8 cellular contexts compared by ENCODE assay signal in the genomic region with DNA sequence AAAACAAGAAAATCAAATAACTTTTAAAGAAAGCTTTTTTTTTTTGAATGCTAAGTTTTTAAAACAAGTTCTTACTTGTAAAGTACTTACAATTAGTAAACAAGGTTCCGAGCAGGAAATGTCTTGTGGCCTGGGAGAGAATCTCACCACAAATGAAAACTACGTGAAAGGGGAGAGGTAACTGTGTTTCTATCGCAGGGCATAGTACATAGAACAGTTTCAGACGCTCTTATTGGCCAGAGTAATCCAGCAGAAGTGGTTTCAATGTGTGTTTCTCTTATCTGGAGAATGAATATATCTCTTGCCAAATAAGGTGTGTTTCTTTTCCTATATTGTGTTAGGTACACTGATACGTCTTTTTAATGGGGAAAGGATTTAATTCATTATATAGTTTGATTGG. TPM values are rescaled to one million over a fixed set of nuclear protein-coding genes. Genes with fewer than 3 reads are reported as not detected.
DNase-seq lines count a peak whose midpoint lies in the region; ATAC-seq, FAIRE-seq and TF ChIP-seq lines count a peak whose summit lies in the region.

TSS of gene PLAC8 (minus strand) at position 154 of the 400 bp plus-strand sequence. CDS start 6,808 bp downstream, outside the sequence.

- H3K14ac ChIP-seq in H1 (ENCODE audit: insufficient read length): no peak within 1 kb of the TSS

- peaks cover 2% of the 10 kb centered on the region; the same call in 1 of the 2 replicates for H3K23me2 ChIP-seq in H1 (ENCODE audit: low read depth, low read length)

- no peak within 1 kb of the TSS for H3K4ac ChIP-seq in H1 (replicated peaks; ENCODE audit: insufficient read length, low read depth, low read length)

- no peak within 1 kb of the TSS for H2BK15ac ChIP-seq in H1 (ENCODE audit: low read length)

- H3K4me1 ChIP-seq in H1 (replicated peaks in 1 of 4; ENCODE audit: control insufficient read depth in 3 of 4, insufficient read depth in 4 of 4, low read length in 3 of 4) (peaks cover 0 to 13% (median 0%) of the 10 kb centered on the region in 4 experiments; a peak in 3 of 7 replicates), upper lobe of right lung (peaks cover 5% of the 10 kb centered on the region)

- H3K27me3 ChIP-seq in H1 (replicated peaks in 1 of 4; ENCODE audit: control insufficient read depth in 3 of 4, extremely low read depth in 1 of 4, insufficient read depth in 3 of 4, low read length in 3 of 4) (no peaks in the 10 kb centered on the region), upper lobe of right lung (no peaks in the 10 kb centered on the region), brain microvascular endothelial cell (replicated peaks) (no peaks in the 10 kb centered on the region)

- no peak within 1 kb of the TSS for H3K56ac ChIP-seq in H1 (replicated peaks; ENCODE audit: insufficient read length, low read depth, low read length)

- no peak for FAIRE-seq in H1 (lab: Jason Lieb, UNC)

- H2AFZ ChIP-seq in H1 (ENCODE audit: low read length): no peak within 1 kb of the TSS

- H2AK5ac ChIP-seq in H1 (ENCODE audit: low read depth, low read length): no peak within 1 kb of the TSS

- no peak within 1 kb of the TSS for H3K23ac ChIP-seq in H1 (ENCODE audit: insufficient read length)

- H3K79me2 ChIP-seq in H1 (ENCODE audit: control insufficient read depth in 1 of 2, insufficient read depth in 2 of 2, low read length in 2 of 2): no peaks in the 10 kb centered on the region

- peak; percentile 89 for DNase-seq in AML-193 (lab: John Stamatoyannopoulos, UW)
- DNase-seq in RPMI8226: peak; percentile 79
- no peak for DNase-seq in H1 (ENCODE audit: low read depth in 1 of 2, low spot score in 2 of 2)
- no peak for DNase-seq in upper lobe of right lung
- no peak for DNase-seq in brain microvascular endothelial cell

- H4K5ac ChIP-seq in H1 (ENCODE audit: insufficient read length, low read depth, low read length): peak within 1 kb of the TSS; percentile 72

- no peak for TF ChIP-seq EP300 in H1 (IDR thresholded peaks at IDR 0.05; ENCODE audit: borderline replicate concordance in 1 of 2, low read depth in 2 of 2, low read length in 2 of 2)

- no peaks in the 10 kb centered on the region for H4K20me1 ChIP-seq in H1 (replicated peaks in 1 of 2; ENCODE audit: control insufficient read depth in 1 of 2, insufficient read depth in 2 of 2, low read length in 2 of 2)

- no peak for TF ChIP-seq RAD21 in H1 (IDR thresholded peaks at IDR 0.05 in 1 of 2, conservative IDR thresholded peaks at IDR 0.05 in 1 of 2; ENCODE audit: low read depth in 2 of 2, low read length in 2 of 2)

- H3K4me3 ChIP-seq in H1 (ENCODE audit: extremely low read depth in 1 of 4, insufficient read depth in 2 of 4, low read depth in 3 of 4, low read length in 4 of 4) (no peak within 1 kb of the TSS; a peak in 1 of 8 replicates), upper lobe of right lung (peak within 1 kb of the TSS; percentile 32), brain microvascular endothelial cell (ENCODE audit: low read depth, low read length) (no peak within 1 kb of the TSS)

- H3K4me2 ChIP-seq in H1 (ENCODE audit: insufficient read depth in 1 of 2, low read depth in 2 of 2, low read length in 2 of 2): peak within 1 kb of the TSS; percentile 27 to 32; a peak in 1 of 4 replicates

- 76% methylated on average over 5 of the region's 5 CpGs; no CpG with 5 or more reads in 1 of the 2 experiments for WGBS in H1 (ENCODE audit: extremely low coverage in 1 of 2, insufficient coverage in 1 of 2, insufficient read length in 1 of 2, insufficient replicate concordance in 2 of 2, low coverage in 1 of 2, low lambda C conversion rate in 2 of 2, missing lambda C conversion rate in 1 of 2), 2 experiments

- intact Hi-C loops in upper lobe of right lung (cut with DNase I): no loop called here

- no peaks in the 10 kb centered on the region for H3K36me3 ChIP-seq in H1 (ENCODE audit: control insufficient read depth in 2 of 4, insufficient read depth in 4 of 4, low read length in 3 of 4)
- no peaks in the 10 kb centered on the region for H3K36me3 ChIP-seq in upper lobe of right lung
- no peaks in the 10 kb centered on the region for H3K36me3 ChIP-seq in brain microvascular endothelial cell (replicated peaks)

- H2BK5ac ChIP-seq in H1 (ENCODE audit: low read depth, low read length): no peak within 1 kb of the TSS

- no peak within 1 kb of the TSS for H4K91ac ChIP-seq in H1 (replicated peaks; ENCODE audit: insufficient read length, low read length)

- H3K27ac ChIP-seq in H1 (ENCODE audit: low read depth, low read length) (no peak within 1 kb of the TSS), upper lobe of right lung (peak within 1 kb of the TSS; percentile 63), brain microvascular endothelial cell (no peak within 1 kb of the TSS)

- H3K79me1 ChIP-seq in H1 (ENCODE audit: low read depth, low read length): no peaks in the 10 kb centered on the region

- ATAC-seq in GM18870 (IDR thresholded peaks at IDR 0.05; ENCODE audit: unreplicated experiment) (peak; percentile 55), HG03108 (IDR thresholded peaks at IDR 0.05; ENCODE audit: unreplicated experiment) (peak; percentile 39), upper lobe of right lung (peak; percentile 52), HG03457 (IDR thresholded peaks at IDR 0.05; ENCODE audit: unreplicated experiment) (no peak)

- POLR2A ChIA-PET in H1 (lab: Charles Lee; ENCODE audit: partially characterized antibody): interaction anchor here (1.6 kb wide), 1 partner anchor 12 kb away, joined by 3 read pairs; no protein-coding TSS in a partner anchor

- H2BK12ac ChIP-seq in H1 (ENCODE audit: low read depth, low read length): no peak within 1 kb of the TSS

- H4K8ac ChIP-seq in H1 (ENCODE audit: extremely low read depth, insufficient read depth, low read length): no peak within 1 kb of the TSS

- TF ChIP-seq CTCF in H1 (IDR thresholded peaks at IDR 0.05; ENCODE audit: control extremely low read depth in 1 of 3, insufficient read depth in 1 of 3, low read depth in 1 of 3, low read length in 3 of 3) (no peak), upper lobe of right lung (IDR thresholded peaks at IDR 0.05) (no peak), brain microvascular endothelial cell (IDR thresholded peaks at IDR 0.05; ENCODE audit: low read depth, low read length, missing control alignments) (no peak)

- in situ Hi-C loops in brain microvascular endothelial cell (cut with HindIII; ENCODE audit: low pct_ligation_motif_present, low sequenced_read_pairs): no loop called here

- CTCF ChIA-PET in H1 (lab: Charles Lee; ENCODE audit: partially characterized antibody): interaction anchor here (1.0 to 1.1 kb wide), 2 partner anchors 9 to 139 kb away, joined by 3 read pairs; no protein-coding TSS in a partner anchor

- H2BK20ac ChIP-seq in H1 (ENCODE audit: low read length): no peak within 1 kb of the TSS

- no peak within 1 kb of the TSS for H3K18ac ChIP-seq in H1 (ENCODE audit: extremely low read depth, low read length)

- H3K9me3 ChIP-seq in H1 (ENCODE audit: insufficient read depth in 2 of 2, low read depth in 1 of 2, low read length in 1 of 2): no peaks in the 10 kb centered on the region
- H3K9me3 ChIP-seq in upper lobe of right lung: no peaks in the 10 kb centered on the region

- no peak for TF ChIP-seq POLR2A in H1 (IDR thresholded peaks at IDR 0.05; ENCODE audit: control extremely low read depth in 1 of 2, low read depth in 2 of 2, low read length in 2 of 2)

- no peak within 1 kb of the TSS for H2BK120ac ChIP-seq in H1 (replicated peaks; ENCODE audit: low read depth, low read length)

- no peak within 1 kb of the TSS for H3K9ac ChIP-seq in H1 (replicated peaks in 1 of 4; ENCODE audit: extremely low read depth in 1 of 4, low read depth in 3 of 4, low read length in 3 of 4)

TF ChIP-seq in H1, 55 proteins besides CTCF, POLR2A, EP300 and RAD21:
- TF ChIP-seq GABPA (IDR thresholded peaks at IDR 0.05; ENCODE audit: borderline replicate concordance, insufficient read depth, low read length) (no peak), JUN (IDR thresholded peaks at IDR 0.05; ENCODE audit: low read depth, low read length) (no peak), CREB1 (IDR thresholded peaks at IDR 0.05) (no peak), FOSL1 (IDR thresholded peaks at IDR 0.05; ENCODE audit: insufficient read depth, low read depth, low read length) (no peak), RBBP5 (IDR thresholded peaks at IDR 0.05; ENCODE audit: borderline replicate concordance, low read depth, low read length) (no peak), SP1 (IDR thresholded peaks at IDR 0.05; ENCODE audit: low read depth, low read length) (no peak), BCL11A (IDR thresholded peaks at IDR 0.05; ENCODE audit: low read depth in 2 of 2, low read length in 2 of 2) (no peak), CHD2 (IDR thresholded peaks at IDR 0.05; ENCODE audit: low read length) (no peak)

RNA-seq across cellular contexts. Expression of gene PLAC8, which starts in this region (rescaled TPM):
- total RNA-seq in H1 (2021; fragmentation: NEBNext Ultra II Directional; extraction: Animal tissue kit (Norgen Biotek cat#: 25700)): 0.80 and 1.1 TPM in 2 replicates
- 0.98 and 1.7 TPM in 2 replicates for polyA plus RNA-seq in H1 (2011; rRNA removed)
- polyA plus RNA-seq in H1 (2011; cell fraction: cytosol; rRNA removed): 1.2 TPM
- 0.31 TPM for polyA plus RNA-seq in H1 (2011; cell fraction: nucleus; rRNA removed)
- polyA plus RNA-seq in H1 (2012, experiment 1 of 2): 0.62 to 0.93 TPM (median 0.78 TPM) in 3 of 4 replicates, not detected in the other
- 0.75 TPM for polyA plus RNA-seq in H1 (2012, experiment 2 of 2)
- 0.71 TPM for polyA plus RNA-seq in H1 (2013, experiment 1 of 2)
- polyA plus RNA-seq in H1 (2013, experiment 2 of 2): 0.59 TPM
- 0.95 and 1.6 TPM in 2 replicates for polyA minus RNA-seq in H1 (2011; rRNA and poly(A)+ RNA removed)
- polyA minus RNA-seq in H1 (2011; cell fraction: cytosol; rRNA and poly(A)+ RNA removed): not detected
- polyA minus RNA-seq in H1 (2011; cell fraction: nucleus; rRNA and poly(A)+ RNA removed): 0.90 TPM
- total RNA-seq in upper lobe of right lung: 81.7 TPM

Comparison
In these comparisons a context has a peak if more than half of its experiments do, and no peak if none do; other contexts are left out.
1. RNA of gene PLAC8 (total RNA-seq): 81.7 TPM in upper lobe of right lung (single experiment); 0.80 to 1.1 TPM in H1; every median in the first group is over 10 times any median in the second.
2. DNase-seq: peak in AML-193 (2 of 2) and RPMI8226 (single experiment); none in H1 (0 of 2), upper lobe of right lung (single experiment) and brain microvascular endothelial cell (single experiment).